Comparison of ENCODE assay signal across 8 cellular contexts in genomic region chr22:23857606-23858483, GRCh38. TPM values are rescaled to one million over a fixed set of nuclear protein-coding genes. Genes with fewer than 3 reads are reported as not detected.
A peak's percentile ranks its signal among the peaks of the same experiment; 100 is the strongest.
DNase-seq lines count a peak whose midpoint lies in the region; ATAC-seq and FAIRE-seq lines count a peak whose summit lies in the region.

SLC2A11 (plus strand) TSS chr22:23857875; CDS start chr22:23858000, 125 bp downstream.

- 0% methylated on average over 48 to 60 of the region's 60 CpGs for WGBS in mesodermal cell (ENCODE audit: insufficient coverage in 2 of 2), 2 experiments

- H3K9ac ChIP-seq in HUES48 (ENCODE audit: low read depth, low read length) = peak within 1 kb of the TSS; percentile 57
- H3K9ac ChIP-seq in NT2/D1 (ENCODE audit: insufficient read length, low read depth) = peak within 1 kb of the TSS; percentile 89

- no peaks in the 10 kb centered on the region for H3K9me3 ChIP-seq in HUES48 (ENCODE audit: control insufficient read depth, insufficient read depth, low read length)
- no peaks in the 10 kb centered on the region for H3K9me3 ChIP-seq in NT2/D1 (ENCODE audit: insufficient read depth, low read length)
- no peaks in the 10 kb centered on the region for H3K9me3 ChIP-seq in mesodermal cell (ENCODE audit: control insufficient read depth, low read length)

- H3K4me3 ChIP-seq in HUES48 (ENCODE audit: low read depth, low read length) (peak within 1 kb of the TSS; percentile 79), NT2/D1 (ENCODE audit: insufficient read length, low read depth) (peak within 1 kb of the TSS; percentile 68), mesodermal cell (ENCODE audit: extremely low read depth, insufficient read depth, low read length, poor library complexity, severe bottlenecking) (peak within 1 kb of the TSS; percentile 71)

- peak; percentile 37 for FAIRE-seq in endometrium (lab: Jason Lieb, UNC)

- H3K27me3 ChIP-seq in HUES48 (ENCODE audit: control insufficient read depth, insufficient read depth, low read length) (no peaks in the 10 kb centered on the region), NT2/D1 (ENCODE audit: insufficient read depth, insufficient read length) (no peaks in the 10 kb centered on the region)

- H3K27ac ChIP-seq in HUES48 (ENCODE audit: low read depth, low read length) (peak within 1 kb of the TSS; percentile 88), mesodermal cell (ENCODE audit: low read depth, low read length, severe bottlenecking) (peak within 1 kb of the TSS; percentile 81)

- peaks cover 1% of the 10 kb centered on the region; the same call in 1 of the 2 replicates for H3K36me3 ChIP-seq in HUES48 (ENCODE audit: control insufficient read depth, insufficient read depth, low read length)
- H3K36me3 ChIP-seq in NT2/D1 (ENCODE audit: insufficient read depth, insufficient read length, low read length) = no peaks in the 10 kb centered on the region
- no peaks in the 10 kb centered on the region for H3K36me3 ChIP-seq in mesodermal cell (ENCODE audit: control insufficient read depth, insufficient read depth, low read length)

- peak; percentile 97 for DNase-seq in D341Med (ENCODE audit: low spot score)
- DNase-seq in NT2/D1 (ENCODE audit: low read depth, low spot score) = peak; percentile 93
- peak; percentile 89 for DNase-seq in activated CD8-positive, alpha-beta memory T cell treated with anti-CD3 and anti-CD28 coated beads, Interleukin-2, amount 50 U/mL, for 4 hours
- peak; percentile 78 for DNase-seq in stimulated activated CD8-positive, alpha-beta memory T cell treated with anti-CD3 and anti-CD28 coated beads, Interleukin-15, amount 100 ng/mL, for 24 hours (ENCODE audit: low read depth)

- H3K4me1 ChIP-seq in HUES48 (ENCODE audit: control insufficient read depth, insufficient read depth, low read length) = peaks cover 11% of the 10 kb centered on the region
- no peaks in the 10 kb centered on the region for H3K4me1 ChIP-seq in NT2/D1 (ENCODE audit: insufficient read depth, insufficient read length)
- H3K4me1 ChIP-seq in mesodermal cell (ENCODE audit: control insufficient read depth, insufficient read depth, low read length, poor library complexity, severe bottlenecking) = no peaks in the 10 kb centered on the region

- ATAC-seq in GM21390 (IDR thresholded peaks at IDR 0.05; ENCODE audit: unreplicated experiment) = peak; percentile 85

RNA-seq across cellular contexts. Expression of gene SLC2A11, which starts in this region (rescaled TPM):
- polyA plus RNA-seq in mesodermal cell (2013, experiment 1 of 2) = 11.6 TPM
- 12.3 TPM for polyA plus RNA-seq in mesodermal cell (2013, experiment 2 of 2)

Comparison
In these comparisons a context has a peak if more than half of its experiments do, and no peak if none do; other contexts are left out.
1. Peak in every context shown above with its lines: DNase-seq, ATAC-seq, H3K4me3 ChIP-seq and H3K27ac ChIP-seq.